Comparison of ENCODE assay signal across 8 cellular contexts in genomic region chr13:52582962-52583361, GRCh38.
DNase-seq lines count a peak whose midpoint lies in the region; ATAC-seq and TF ChIP-seq lines count a peak whose summit lies in the region.
"Not testable (repeated sequence)": the region's sequence is repeated elsewhere in the genome, so short reads cannot be mapped to it uniquely, and the experiment has no call there.

No MANE protein-coding gene starts in this region.

- DNase-seq in GM13977 (ENCODE audit: low spot score) (peak; percentile 5), OCI-M1 (lab: John Stamatoyannopoulos, UW) (peak; percentile 55)

- in situ Hi-C loops in GM13977 (cut with MboI; ENCODE audit: low pct_unique_long_range_greater_than_20kb, low sequenced_read_pairs, unreplicated experiment): not testable (repeated sequence)

- TF ChIP-seq CTCF in GM13977 (IDR thresholded peaks at IDR 0.05; ENCODE audit: extremely low read depth, insufficient read depth, missing control alignments): not testable (repeated sequence)

- ATAC-seq in GM18870 (IDR thresholded peaks at IDR 0.05; ENCODE audit: unreplicated experiment) (peak; percentile 79), GM19455 (IDR thresholded peaks at IDR 0.05; ENCODE audit: unreplicated experiment) (peak; percentile 92), GM21619 (IDR thresholded peaks at IDR 0.05; ENCODE audit: unreplicated experiment) (peak; percentile 96), HG02852 (IDR thresholded peaks at IDR 0.05; ENCODE audit: unreplicated experiment) (peak; percentile 97), HG03135 (IDR thresholded peaks at IDR 0.05; ENCODE audit: unreplicated experiment) (peak; percentile 82), HG03469 (IDR thresholded peaks at IDR 0.05; ENCODE audit: unreplicated experiment) (peak; percentile 80)

Comparison
In these comparisons a context has a peak if more than half of its experiments do, and no peak if none do; other contexts are left out.
1. Peak in every context shown above with its lines: DNase-seq and ATAC-seq.